In the genomic region with DNA sequence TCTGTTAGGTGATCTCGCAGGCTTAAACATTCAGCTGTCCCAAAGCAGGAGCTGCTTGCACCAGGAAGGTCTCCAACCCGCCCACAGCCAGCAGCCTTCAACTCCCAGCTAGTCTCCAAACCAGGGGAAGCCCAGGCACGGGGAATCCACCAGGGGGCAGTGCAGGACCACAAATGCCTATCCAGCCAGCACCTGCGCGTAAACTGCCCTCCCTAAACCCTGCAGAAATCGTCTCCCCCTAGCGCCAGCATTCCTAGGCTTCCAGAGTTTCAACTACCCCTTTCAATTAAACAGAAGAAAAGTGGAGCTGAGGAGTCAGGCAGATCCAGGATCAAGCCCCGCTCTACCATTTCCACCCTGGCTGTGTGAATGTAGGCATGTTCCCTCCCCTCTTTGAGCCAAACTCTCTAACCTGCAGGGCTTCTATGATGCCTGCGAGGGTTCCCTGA, we compare ENCODE assay signal across 8 cellular contexts.
DNase-seq lines count a peak whose midpoint lies in the region; TF ChIP-seq lines count a peak whose summit lies in the region.

No MANE protein-coding gene starts in this region.

- no peak for TF ChIP-seq POLR2A in transverse colon (IDR thresholded peaks at IDR 0.05)

- TF ChIP-seq CTCF in H9 (conservative IDR thresholded peaks at IDR 0.05) (peak; percentile 99), osteocyte (IDR thresholded peaks at IDR 0.05) (peak; percentile 97), transverse colon (IDR thresholded peaks at IDR 0.05) (peak; percentile 84 to 97 (median 91))

- H3K79me1 ChIP-seq in H9 (ENCODE audit: insufficient read depth, low read depth, low read length, poor library complexity, severe bottlenecking), result no peaks in the 10 kb centered on the region

- no peaks in the 10 kb centered on the region for H3K79me2 ChIP-seq in H9 (ENCODE audit: insufficient read depth, low read length)

- no peak overlapping the region for H3T11ph ChIP-seq in H9 (ENCODE audit: low read length)

- H3K36me3 ChIP-seq in SK-N-MC (ENCODE audit: insufficient read depth, low read length), result no peaks in the 10 kb centered on the region
- H3K36me3 ChIP-seq in transverse colon, result no peaks in the 10 kb centered on the region

- no peak overlapping the region for H2AFZ ChIP-seq in H9 (ENCODE audit: low read length)

- H3K27ac ChIP-seq in H9 (ENCODE audit: insufficient read length, low read depth, low read length) (no peak overlapping the region), SK-N-MC (no peak overlapping the region), transverse colon (no peak overlapping the region)

- H3K18ac ChIP-seq in H9 (ENCODE audit: insufficient read length, low read depth, low read length), result no peak overlapping the region

- H3K4me1 Mint-ChIP-seq in H9, result peaks cover 21 to 34% of the 10 kb centered on the region in 2 experiments
- H3K4me1 Mint-ChIP-seq in osteocyte (ENCODE audit: unreplicated experiment), result peaks cover 3% of the 10 kb centered on the region

- H4K8ac ChIP-seq in H9 (replicated peaks; ENCODE audit: insufficient read length, low read depth, low read length), result no peak overlapping the region

- H3K4ac ChIP-seq in H9 (ENCODE audit: low read depth, low read length), result no peak overlapping the region

- no peaks in the 10 kb centered on the region for H3K27me3 ChIP-seq in H9 (ENCODE audit: insufficient read depth, low read length)
- H3K27me3 ChIP-seq in transverse colon, result peaks cover 35% of the 10 kb centered on the region

- no peak overlapping the region for H3K14ac ChIP-seq in H9 (ENCODE audit: insufficient read depth, low read length)

- in situ Hi-C loops in transverse colon (cut with MboI; ENCODE audit: low pct_ligation_motif_present in 1 of 4, low pct_unique_long_range_greater_than_20kb in 1 of 4, low sequenced_read_pairs in 3 of 4), result loop anchor here in 1 of 4 donors (25.0 kb wide), 1 partner anchor 607 kb away; no protein-coding TSS in a partner anchor

- H3K23me2 ChIP-seq in H9 (ENCODE audit: insufficient read length, low read depth, low read length, poor library complexity, severe bottlenecking), result peaks cover 9% of the 10 kb centered on the region

- H3K4me1 ChIP-seq in H9 (ENCODE audit: insufficient read depth, low read length) (no peaks in the 10 kb centered on the region), transverse colon (no peaks in the 10 kb centered on the region)

- H3K4me2 ChIP-seq in H9 (ENCODE audit: insufficient read depth, insufficient read length, low read length), result peak overlapping the region; percentile 66

- intact Hi-C loops in transverse colon (cut with DNase I; ENCODE audit: low total_unique reads), result no loop called here

- H2BK120ac ChIP-seq in H9 (ENCODE audit: low read depth, low read length, poor library complexity, severe bottlenecking), result no peak overlapping the region

- H3K36me3 Mint-ChIP-seq in H9 (ENCODE audit: insufficient read depth in 1 of 3, low read depth in 3 of 3), result peaks cover 0 to 4% (median 0%) of the 10 kb centered on the region in 3 experiments; a peak in 4 of 7 replicates
- H3K36me3 Mint-ChIP-seq in osteocyte (ENCODE audit: unreplicated experiment), result no peaks in the 10 kb centered on the region

- TF ChIP-seq EP300 in transverse colon (IDR thresholded peaks at IDR 0.05; ENCODE audit: low read depth), result no peak

- no peak overlapping the region for H2BK20ac ChIP-seq in H9 (ENCODE audit: low read depth, low read length, poor library complexity, severe bottlenecking)

- no peak overlapping the region for H2BK5ac ChIP-seq in H9 (ENCODE audit: insufficient read length, low read length)

- peaks cover 2 to 13% of the 10 kb centered on the region in 2 experiments; a peak in 4 of 5 replicates for H3K9me3 Mint-ChIP-seq in H9
- H3K9me3 Mint-ChIP-seq in osteocyte (ENCODE audit: unreplicated experiment), result no peaks in the 10 kb centered on the region

- no peak overlapping the region for H2AK5ac ChIP-seq in H9 (ENCODE audit: insufficient read length, low read length)

- H3K9ac ChIP-seq in H9 (ENCODE audit: extremely low read depth, insufficient read length, low read length), result no peak overlapping the region
- H3K9ac ChIP-seq in SK-N-MC (ENCODE audit: insufficient read length), result no peak overlapping the region

- peaks cover 21% of the 10 kb centered on the region for H3K27me3 Mint-ChIP-seq in H9 (ENCODE audit: low read depth)
- H3K27me3 Mint-ChIP-seq in osteocyte (ENCODE audit: unreplicated experiment), result no peaks in the 10 kb centered on the region

- H3K4me3 Mint-ChIP-seq in H9 (peak overlapping the region; percentile 59 to 75), osteocyte (ENCODE audit: unreplicated experiment) (no peak overlapping the region)

- no peak overlapping the region for H2BK12ac ChIP-seq in H9 (ENCODE audit: insufficient read length, low read depth, low read length)

- H3K23ac ChIP-seq in H9 (ENCODE audit: insufficient read length, low read depth, low read length), result no peak overlapping the region

- H3K4me3 ChIP-seq in SK-N-MC (no peak overlapping the region), transverse colon (no peak overlapping the region)

- no CpG with 5 or more reads among the region's 9 CpGs for WGBS in H9 (ENCODE audit: extremely low coverage, insufficient read length, low lambda C conversion rate)
- whole genome bisulfite sequencing in transverse colon (ENCODE audit: low coverage in 1 of 2), 2 donors, result 0 to 7% methylated on average over 3 to 9 of the region's 9 CpGs

- no peaks in the 10 kb centered on the region for H3K9me3 ChIP-seq in H9 (ENCODE audit: control insufficient read depth, low read depth, low read length)
- no peaks in the 10 kb centered on the region for H3K9me3 ChIP-seq in SK-N-MC (ENCODE audit: low read depth, low read length)
- no peaks in the 10 kb centered on the region for H3K9me3 ChIP-seq in transverse colon

- peak; percentile 33 for DNase-seq in DMS79 (lab: John Stamatoyannopoulos, UW)
- peak; percentile 98 for DNase-seq in H9
- DNase-seq in NCI-H1048 (lab: John Stamatoyannopoulos, UW), result peak; percentile 64
- peak; percentile 76 for DNase-seq in SK-N-MC (ENCODE audit: low read depth, low spot score)
- peak; percentile 93 for DNase-seq in activated naive CD4-positive, alpha-beta T cell treated with Interleukin-2 at 50 U/mL for 16 hours
- peak; percentile 68 for DNase-seq in glomerular endothelial cell (ENCODE audit: extremely low read depth, low read depth, low spot score)
- peak; percentile 96 for DNase-seq in osteocyte (ENCODE audit: extremely low spot score, unreplicated experiment)
- peak; percentile 91 for DNase-seq in transverse colon

- no peak overlapping the region for H3K56ac ChIP-seq in H9 (ENCODE audit: insufficient read length, low read depth, low read length)

- no peak overlapping the region for H2BK15ac ChIP-seq in H9 (ENCODE audit: low read depth, low read length)

- no peaks in the 10 kb centered on the region for H4K20me1 ChIP-seq in H9 (ENCODE audit: control insufficient read depth, insufficient read depth, insufficient read length)

- H4K91ac ChIP-seq in H9 (ENCODE audit: insufficient read length, low read depth, low read length), result no peak overlapping the region

- peak overlapping the region in 2 of 3 experiments; percentile 38 to 63; a peak in 1 of 7 replicates for H3K27ac Mint-ChIP-seq in H9
- no peak overlapping the region for H3K27ac Mint-ChIP-seq in osteocyte (ENCODE audit: unreplicated experiment)

- H4K5ac ChIP-seq in H9 (ENCODE audit: insufficient read length, low read depth, low read length), result no peak overlapping the region

Comparison
In these comparisons a context has a peak if more than half of its experiments do, and no peak if none do; other contexts are left out.
1. DNase-seq: peak in every context shown above with its lines; median percentile 98 in H9; 96 in osteocyte; 93 in activated naive CD4-positive, alpha-beta T cell treated with Interleukin-2 at 50 U/mL for 16 hours; 91 in transverse colon; 76 in SK-N-MC; 68 in glomerular endothelial cell; 64 in NCI-H1048; 33 in DMS79.